Comparison of ENCODE assay signal across 1 cellular context in the genomic region with DNA sequence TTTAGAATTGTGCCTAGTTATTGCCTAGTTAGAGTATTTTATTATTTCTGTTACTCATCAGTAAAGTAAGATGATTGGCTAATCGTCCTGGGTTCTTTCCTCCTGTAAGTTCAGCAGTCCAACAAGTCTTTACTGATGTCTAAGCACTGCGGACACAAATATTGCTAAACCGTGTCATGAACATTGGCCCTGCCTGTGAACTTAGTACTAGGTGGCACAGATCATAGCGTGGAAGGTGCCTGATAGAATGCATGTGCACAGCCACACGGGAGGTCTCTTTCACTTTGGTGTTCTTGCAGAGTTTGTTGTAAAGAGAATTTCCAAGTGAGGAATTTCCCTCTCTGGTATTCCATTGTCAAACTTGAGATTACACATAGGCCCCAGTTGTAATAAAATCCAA.
TF ChIP-seq lines count a peak whose summit lies in the region.

No MANE protein-coding gene starts in this region.

TF ChIP-seq in HepG2, 621 proteins besides CTCF, POLR2A, EP300 and RAD21 (continued from another document and continues in another):
- peak; percentile 77; the same call in 1 of the 2 replicates for TF ChIP-seq KMT2A (CRISPR knock-in tag; IDR thresholded peaks at IDR 0.05)
- no peak for TF ChIP-seq LRRFIP1 (CRISPR knock-in tag; conservative IDR thresholded peaks at IDR 0.05)
- peak; percentile 85 for TF ChIP-seq NR2C2 (CRISPR knock-in tag; IDR thresholded peaks at IDR 0.05; ENCODE audit: borderline replicate concordance)
- no peak for TF ChIP-seq SP5 (CRISPR knock-in tag; IDR thresholded peaks at IDR 0.05; ENCODE audit: borderline replicate concordance, low read depth)
- no peak for TF ChIP-seq ZFAT (CRISPR knock-in tag; conservative IDR thresholded peaks at IDR 0.05)
- no peak for TF ChIP-seq KLF11 (CRISPR knock-in tag; IDR thresholded peaks at IDR 0.05)
- no peak; the same call in 1 of the 2 replicates for TF ChIP-seq ZNF792 (CRISPR knock-in tag; IDR thresholded peaks at IDR 0.05)
- TF ChIP-seq HNF4A (CRISPR knock-in tag; IDR thresholded peaks at IDR 0.05) = peak; percentile 100
- TF ChIP-seq PRDM15 (CRISPR knock-in tag; IDR thresholded peaks at IDR 0.05) = no peak
- peak; percentile 85 for TF ChIP-seq BCL6 (CRISPR knock-in tag; IDR thresholded peaks at IDR 0.05)
- no peak for TF ChIP-seq ZHX1 (CRISPR knock-in tag; IDR thresholded peaks at IDR 0.05; ENCODE audit: low read depth)
- TF ChIP-seq ZFP41 (CRISPR knock-in tag; IDR thresholded peaks at IDR 0.05; ENCODE audit: borderline replicate concordance) = no peak
- TF ChIP-seq ZFP82 (CRISPR knock-in tag; IDR thresholded peaks at IDR 0.05; ENCODE audit: borderline replicate concordance) = no peak
- peak; percentile 93 for TF ChIP-seq ZNF331 (CRISPR knock-in tag; IDR thresholded peaks at IDR 0.05)
- TF ChIP-seq PHF8 (CRISPR knock-in tag; IDR thresholded peaks at IDR 0.05) = no peak
- TF ChIP-seq DNMT3B (CRISPR knock-in tag; conservative IDR thresholded peaks at IDR 0.05) = no peak
- peak; percentile 94 for TF ChIP-seq DPF2 (CRISPR knock-in tag; IDR thresholded peaks at IDR 0.05; ENCODE audit: borderline replicate concordance, low read depth)
- no peak for TF ChIP-seq HNRNPUL1 (IDR thresholded peaks at IDR 0.05; ENCODE audit: low read depth, low read length)
- peak; percentile 76; the same call in 1 of the 2 replicates for TF ChIP-seq MIXL1 (CRISPR knock-in tag; IDR thresholded peaks at IDR 0.05)
- TF ChIP-seq ZNF142 (CRISPR knock-in tag; IDR thresholded peaks at IDR 0.05) = no peak
- no peak for TF ChIP-seq THRA (CRISPR knock-in tag; IDR thresholded peaks at IDR 0.05; ENCODE audit: borderline replicate concordance)
- no peak for TF ChIP-seq SRF (IDR thresholded peaks at IDR 0.05; ENCODE audit: low read depth, low read length)
- TF ChIP-seq MYPOP (CRISPR knock-in tag; IDR thresholded peaks at IDR 0.05) = no peak
- TF ChIP-seq, protein P1, sequence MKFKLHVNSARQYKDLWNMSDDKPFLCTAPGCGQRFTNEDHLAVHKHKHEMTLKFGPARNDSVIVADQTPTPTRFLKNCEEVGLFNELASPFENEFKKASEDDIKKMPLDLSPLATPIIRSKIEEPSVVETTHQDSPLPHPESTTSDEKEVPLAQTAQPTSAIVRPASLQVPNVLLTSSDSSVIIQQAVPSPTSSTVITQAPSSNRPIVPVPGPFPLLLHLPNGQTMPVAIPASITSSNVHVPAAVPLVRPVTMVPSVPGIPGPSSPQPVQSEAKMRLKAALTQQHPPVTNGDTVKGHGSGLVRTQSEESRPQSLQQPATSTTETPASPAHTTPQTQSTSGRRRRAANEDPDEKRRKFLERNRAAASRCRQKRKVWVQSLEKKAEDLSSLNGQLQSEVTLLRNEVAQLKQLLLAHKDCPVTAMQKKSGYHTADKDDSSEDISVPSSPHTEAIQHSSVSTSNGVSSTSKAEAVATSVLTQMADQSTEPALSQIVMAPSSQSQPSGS (CRISPR knock-in tag; IDR thresholded peaks at IDR 0.05) = peak; percentile 74; the same call in 1 of the 2 replicates
- no peak for TF ChIP-seq ZNF616 (CRISPR knock-in tag; IDR thresholded peaks at IDR 0.05; ENCODE audit: low read depth)
- 0 out of 2 replicates have a peak, but pooled peaks have one; percentile 16 for TF ChIP-seq STAG1 (CRISPR knock-in tag; IDR thresholded peaks at IDR 0.05)
- no peak for TF ChIP-seq ZNF598 (CRISPR knock-in tag; IDR thresholded peaks at IDR 0.05; ENCODE audit: borderline replicate concordance)
- TF ChIP-seq HCFC1 (IDR thresholded peaks at IDR 0.05; ENCODE audit: low read depth, low read length) = no peak
- no peak for TF ChIP-seq ZNF749 (CRISPR knock-in tag; IDR thresholded peaks at IDR 0.05; ENCODE audit: borderline replicate concordance)
- no peak for TF ChIP-seq ZNF343 (CRISPR knock-in tag; IDR thresholded peaks at IDR 0.05)
- no peak for TF ChIP-seq JUN (CRISPR knock-in tag; IDR thresholded peaks at IDR 0.05)
- peak; percentile 84; the same call in 1 of the 2 replicates for TF ChIP-seq MIER3 (CRISPR knock-in tag; IDR thresholded peaks at IDR 0.05; ENCODE audit: borderline replicate concordance)
- TF ChIP-seq ZFP37 (CRISPR knock-in tag; IDR thresholded peaks at IDR 0.05; ENCODE audit: borderline replicate concordance) = no peak
- no peak for TF ChIP-seq JARID2 (CRISPR knock-in tag; IDR thresholded peaks at IDR 0.05; ENCODE audit: insufficient replicate concordance)
- TF ChIP-seq PAF1 (CRISPR knock-in tag; IDR thresholded peaks at IDR 0.05) = no peak
